Comparison of ENCODE assay signal across 7 cellular contexts in genomic region chr1:198314817-198315216, GRCh38.
DNase-seq lines count a peak whose midpoint lies in the region; ATAC-seq, FAIRE-seq and TF ChIP-seq lines count a peak whose summit lies in the region.
"Not testable (repeated sequence)": the region's sequence is repeated elsewhere in the genome, so short reads cannot be mapped to it uniquely, and the experiment has no call there.

No MANE protein-coding gene starts in this region.

- in situ Hi-C loops in K562 (cut with MboI); transverse colon (cut with MboI; ENCODE audit: low pct_ligation_motif_present in 1 of 4, low pct_unique_long_range_greater_than_20kb in 1 of 4, low sequenced_read_pairs in 3 of 4): not testable (repeated sequence)

- not testable (repeated sequence) for H4K20me1 ChIP-seq in K562 (replicated peaks; ENCODE audit: control insufficient read depth, insufficient read depth, low read length)

- H3K79me2 ChIP-seq in K562 (ENCODE audit: control insufficient read depth, insufficient read depth, low read length), result not testable (repeated sequence)

- not testable (repeated sequence) for H3K27ac ChIP-seq in HUES64 (ENCODE audit: low read depth, low read length); K562 (ENCODE audit: extremely low read depth, low read depth, low read length); transverse colon

- FAIRE-seq in K562 (lab: Jason Lieb, UNC), result not testable (repeated sequence)

- POLR2A ChIA-PET in K562 (lab: Yijun Ruan, JAX), result not testable (repeated sequence)

- CTCF ChIA-PET in K562 (lab: Yijun Ruan, JAX; ENCODE audit: low intra/inter-chr PET ratio), result not testable (repeated sequence)

- H3K4me3 ChIP-seq in H7 (ENCODE audit: insufficient read depth, low read depth, low read length) (peak overlapping the region; percentile 38), HUES64 (ENCODE audit: low read length) (peak overlapping the region; percentile 52), iPS-15b (ENCODE audit: low read depth, low read length) (peak overlapping the region; percentile 65)
- not testable (repeated sequence) for H3K4me3 ChIP-seq in K562, mucosa of descending colon, transverse colon

- not testable (repeated sequence) for TF ChIP-seq POLR2A in K562 (conservative IDR thresholded peaks at IDR 0.05); transverse colon (IDR thresholded peaks at IDR 0.05)

- H3K9ac ChIP-seq in HUES64 (ENCODE audit: low read depth, low read length), result peak overlapping the region; percentile 66
- H3K9ac ChIP-seq in K562 (ENCODE audit: insufficient read depth in 1 of 2, low read depth in 2 of 2, low read length in 2 of 2), result not testable (repeated sequence)
- H3K9ac ChIP-seq in iPS-15b (ENCODE audit: low read depth, low read length), result peak overlapping the region; percentile 57

- H3K4me1 ChIP-seq in HUES64 (ENCODE audit: insufficient read depth, low read length), result peaks cover 27% of the 10 kb centered on the region
- H3K4me1 ChIP-seq in K562 (replicated peaks in 1 of 2; ENCODE audit: control insufficient read depth in 2 of 2, insufficient read depth in 2 of 2, low read length in 2 of 2); mucosa of descending colon (ENCODE audit: low read depth); transverse colon: not testable (repeated sequence)
- peaks cover 14% of the 10 kb centered on the region for H3K4me1 ChIP-seq in iPS-15b (ENCODE audit: control insufficient read depth, insufficient read depth, low read length)

- TF ChIP-seq RAD21 in K562 (CRISPR knock-in tag; conservative IDR thresholded peaks at IDR 0.05 in 1 of 2, IDR thresholded peaks at IDR 0.05 in 1 of 2), result not testable (repeated sequence)

- not testable (repeated sequence) for H3K9me3 ChIP-seq in HUES64 (ENCODE audit: insufficient read depth, low read depth, low read length); K562 (replicated peaks; ENCODE audit: control insufficient read depth, insufficient read depth, low read depth, low read length); iPS-15b (ENCODE audit: control insufficient read depth, insufficient read depth, low read length); mucosa of descending colon; transverse colon

- BruUV-seq in K562 (replicated peaks; lab: Mats Ljungman, UMichigan), result not testable (repeated sequence)

- TF ChIP-seq CTCF in K562 (IDR thresholded peaks at IDR 0.05 in 2 of 3, conservative IDR thresholded peaks at IDR 0.05 in 1 of 3; ENCODE audit: insufficient read depth in 2 of 3, low read depth in 1 of 3, low read length in 3 of 3); mucosa of descending colon (IDR thresholded peaks at IDR 0.05); transverse colon (IDR thresholded peaks at IDR 0.05): not testable (repeated sequence)

- not testable (repeated sequence) for H3K36me3 ChIP-seq in H7 (replicated peaks; ENCODE audit: control insufficient read depth, insufficient read depth, low read length); HUES64 (ENCODE audit: insufficient read depth, low read length); K562 (ENCODE audit: control insufficient read depth, insufficient read depth, low read length); iPS-15b (ENCODE audit: control insufficient read depth, insufficient read depth, low read length); mucosa of descending colon (ENCODE audit: low read depth); transverse colon

- H2AFZ ChIP-seq in K562 (ENCODE audit: low read depth, low read length), result not testable (repeated sequence)

- H3K4me2 ChIP-seq in K562 (ENCODE audit: insufficient read depth, low read length), result not testable (repeated sequence)

- intact Hi-C loops in K562 (cut with micrococcal nuclease); left cardiac atrium (cut with DNase I); mucosa of descending colon (cut with DNase I, micrococcal nuclease); transverse colon (cut with DNase I; ENCODE audit: low total_unique reads): not testable (repeated sequence)

- H3K9me1 ChIP-seq in K562 (ENCODE audit: control insufficient read depth, insufficient read depth, low read length), result not testable (repeated sequence)

- not testable (repeated sequence) for TF ChIP-seq EP300 in K562 (IDR thresholded peaks at IDR 0.05; ENCODE audit: low read length); transverse colon (IDR thresholded peaks at IDR 0.05; ENCODE audit: low read depth)

- not testable (repeated sequence) for H3K27me3 ChIP-seq in H7 (ENCODE audit: control insufficient read depth, insufficient read depth, low read length); HUES64 (ENCODE audit: insufficient read depth, low read length); K562 (ENCODE audit: control insufficient read depth in 2 of 2, insufficient read depth in 2 of 2, low read length in 2 of 2); iPS-15b (ENCODE audit: control insufficient read depth, insufficient read depth, low read length); transverse colon

- 43% methylated on average over 15 of the region's 15 CpGs for WGBS in HUES64
- WGBS in K562 (ENCODE audit: insufficient coverage, low coverage, missing lambda C conversion rate), result 93% methylated on average over 15 of the region's 15 CpGs
- 65 to 91% methylated on average over 4 to 15 of the region's 15 CpGs for WGBS in transverse colon (ENCODE audit: low coverage in 1 of 2), 2 donors

- not testable (repeated sequence) for DNase-seq in H7; K562 (ENCODE audit: extremely low read depth in 1 of 4, low spot score in 3 of 4)
- DNase-seq in left cardiac atrium, result peak; percentile 11
- DNase-seq in mucosa of descending colon, result peak; percentile 6 to 45 (median 41)
- DNase-seq in transverse colon, result peak; percentile 7

- not testable (repeated sequence) for ATAC-seq in K562, left cardiac atrium, mucosa of descending colon

TF ChIP-seq in K562, 482 proteins besides CTCF, POLR2A, EP300 and RAD21:
- TF ChIP-seq ZBTB33 (CRISPR knock-in tag; IDR thresholded peaks at IDR 0.05), result peak; percentile 60
